ENCODE assay signal across 24 cellular contexts in genomic region chr11:98307827-98308491, GRCh38.
DNase-seq lines count a peak whose midpoint lies in the region; ATAC-seq and TF ChIP-seq lines count a peak whose summit lies in the region.
"Had no signal": no experiment of that assay in that cellular context is flagged by ENCODE, and none has a peak within 500 bp of the region (broad histone marks: within the 10 kb centered on the region; RNA-seq: fewer than 3 reads in every experiment).

No MANE protein-coding gene starts in this region.

- no peak overlapping the region for H3K4me3 Mint-ChIP-seq in activated CD4-positive, alpha-beta memory T cell treated with anti-CD3 and anti-CD28 coated beads, Interleukin-2, amount 10 ng/mL, durations not matched to agents 7 days and 5 days
- H3K4me3 Mint-ChIP-seq: CD8-positive, alpha-beta T cell had no signal

- no peak for TF ChIP-seq CTCF in ovary (IDR thresholded peaks at IDR 0.05)

- no peaks in the 10 kb centered on the region for H3K4me1 Mint-ChIP-seq in activated CD4-positive, alpha-beta memory T cell treated with anti-CD3 and anti-CD28 coated beads, Interleukin-2, amount 10 ng/mL, durations not matched to agents 7 days and 5 days

- TF ChIP-seq EP300 in ovary (IDR thresholded peaks at IDR 0.05), result no peak

- H3K9me3 Mint-ChIP-seq in activated CD4-positive, alpha-beta memory T cell treated with anti-CD3 and anti-CD28 coated beads, Interleukin-2, amount 10 ng/mL, durations not matched to agents 7 days and 5 days, result peaks cover 7% of the 10 kb centered on the region

- no peaks in the 10 kb centered on the region for H3K36me3 Mint-ChIP-seq in activated CD4-positive, alpha-beta memory T cell treated with anti-CD3 and anti-CD28 coated beads, Interleukin-2, amount 10 ng/mL, durations not matched to agents 7 days and 5 days (ENCODE audit: low read depth)
- H3K36me3 Mint-ChIP-seq: CD8-positive, alpha-beta T cell had no signal

- H3K36me3 ChIP-seq in ovary, result no peaks in the 10 kb centered on the region
- H3K36me3 ChIP-seq: SJCRH30 had no signal

- H3K4me1 ChIP-seq in ovary (ENCODE audit: insufficient read depth), result no peaks in the 10 kb centered on the region
- H3K4me1 ChIP-seq: Caco-2 had no signal

- H3K27ac ChIP-seq in ovary, result no peak overlapping the region
- H3K27ac ChIP-seq: HL-60, SJCRH30 had no signal

- TF ChIP-seq POLR2A in ovary (IDR thresholded peaks at IDR 0.05), result no peak

- no peak overlapping the region for H3K27ac Mint-ChIP-seq in activated CD4-positive, alpha-beta memory T cell treated with anti-CD3 and anti-CD28 coated beads, Interleukin-2, amount 10 ng/mL, durations not matched to agents 7 days and 5 days
- H3K27ac Mint-ChIP-seq: CD8-positive, alpha-beta T cell had no signal

- H3K27me3 Mint-ChIP-seq in activated CD4-positive, alpha-beta memory T cell treated with anti-CD3 and anti-CD28 coated beads, Interleukin-2, amount 10 ng/mL, durations not matched to agents 7 days and 5 days, result no peaks in the 10 kb centered on the region

- H3K9me3 ChIP-seq in ovary, result no peaks in the 10 kb centered on the region
- H3K9me3 ChIP-seq: Caco-2, SJCRH30 had no signal

- no peaks in the 10 kb centered on the region for H3K27me3 ChIP-seq in ovary
- H3K27me3 ChIP-seq: SJCRH30 had no signal

- intact Hi-C loops in ovary (cut with DNase I), result no loop called here

- H3K4me3 ChIP-seq in ovary, result no peak overlapping the region
- H3K4me3 ChIP-seq: SJCRH30 had no signal

- DNase-seq in HUDEP-2 (lab: John Stamatoyannopoulos, UW; ENCODE audit: unreplicated experiment in 76 of 76) (peak in 47 of 76 experiments; percentile 1 to 74 (median 19)), NCI-H1092 treated with DMSO at 0.1 percent for 48 hours (lab: John Stamatoyannopoulos, UW) (peak; percentile 25), NCI-H345 (lab: John Stamatoyannopoulos, UW) (peak; percentile 71), amniotic epithelial cell (ENCODE audit: low read depth) (peak; percentile 6), ovary (no peak), HPDE6-E6E7 (ENCODE audit: extremely low spot score) (no peak)
- no peak for DNase-seq in activated CD4-positive, alpha-beta memory T cell treated with anti-CD3 and anti-CD28 coated beads, Interleukin-2, amount 10 ng/mL, durations not matched to agents 7 days and 5 days
- DNase-seq: C1 segment of cervical spinal cord; Caco-2; CD8-positive, alpha-beta T cell; DMS79 treated with DMSO at 0.1 percent for 48 hours; GF-D8; HCEC 1CT; Kasumi-1; NCI-H1417; NCI-H1694; NCI-H2029 treated with DMSO at 0.1 percent for 48 hours; NCI-H526 treated with DMSO at 0.1 percent for 48 hours; SJCRH30 had no signal

- CTCF ChIA-PET in activated CD4-positive, alpha-beta memory T cell treated with anti-CD3 and anti-CD28 coated beads, Interleukin-2, amount 10 ng/mL, durations not matched to agents 7 days and 5 days (lab: Charles Lee), result no interaction called here

- POLR2A ChIA-PET in activated CD4-positive, alpha-beta memory T cell treated with anti-CD3 and anti-CD28 coated beads, Interleukin-2, amount 10 ng/mL, durations not matched to agents 7 days and 5 days (lab: Charles Lee), result no interaction called here

- WGBS in ovary, 3 donors, result 91 to 95% (median 92%) methylated on average over 1 of the region's 1 CpG

- no peak for ATAC-seq in HG03457 (IDR thresholded peaks at IDR 0.05; ENCODE audit: unreplicated experiment)
- ATAC-seq: CD8-positive, alpha-beta T cell; HepG2; Right ventricle myocardium inferior; SK-N-SH treated with all-trans-retinoic acid at 6 μM for 48 hours had no signal

Comparison
In these comparisons a context has a peak if more than half of its experiments do, and no peak if none do; other contexts are left out.
1. DNase-seq: peak in HUDEP-2 (47 of 76), NCI-H1092 treated with DMSO at 0.1 percent for 48 hours (single experiment), NCI-H345 (single experiment) and amniotic epithelial cell (single experiment); none in activated CD4-positive, alpha-beta memory T cell treated with anti-CD3 and anti-CD28 coated beads, Interleukin-2, amount 10 ng/mL, durations not matched to agents 7 days and 5 days (single experiment), ovary (0 of 5) and HPDE6-E6E7 (single experiment).